In genomic region chr18:11689031-11689971, GRCh38 we compare ENCODE assay signal across 7 cellular contexts. TPM values are rescaled to one million over a fixed set of nuclear protein-coding genes. Genes with fewer than 3 reads are reported as not detected.
DNase-seq lines count a peak whose midpoint lies in the region; ATAC-seq and FAIRE-seq lines count a peak whose summit lies in the region.

TSS of gene GNAL (plus strand) at chr18:11689264. CDS start at chr18:11689564, 300 bp downstream.

- peak; percentile 49 for FAIRE-seq in GM18507 (lab: Jason Lieb, UNC)

- peak; percentile 74 for ATAC-seq in HG03175 (IDR thresholded peaks at IDR 0.05; ENCODE audit: unreplicated experiment)
- ATAC-seq in activated T-cell treated with anti-CD3 and anti-CD28 coated beads, Interleukin-2, amount 50 U/mL, for 72 hours (replicated peaks in 1 of 2), result peak; percentile 95

- no peak within 1 kb of the TSS for H3K27ac Mint-ChIP-seq in activated T-cell treated with anti-CD3 and anti-CD28 coated beads, Interleukin-2, amount 50 U/mL, for 72 hours

- H3K4me3 Mint-ChIP-seq in activated T-cell treated with anti-CD3 and anti-CD28 coated beads, Interleukin-2, amount 50 U/mL, for 72 hours, result peak within 1 kb of the TSS; percentile 73 to 76

- H3K27me3 Mint-ChIP-seq in activated T-cell treated with anti-CD3 and anti-CD28 coated beads, Interleukin-2, amount 50 U/mL, for 72 hours (ENCODE audit: low read depth), result peaks cover 46% of the 10 kb centered on the region

- H3K9me3 Mint-ChIP-seq in activated T-cell treated with anti-CD3 and anti-CD28 coated beads, Interleukin-2, amount 50 U/mL, for 72 hours, result peaks cover 0 to 2% of the 10 kb centered on the region in 2 donors

- peaks cover 2 to 4% of the 10 kb centered on the region in 2 donors for H3K36me3 Mint-ChIP-seq in activated T-cell treated with anti-CD3 and anti-CD28 coated beads, Interleukin-2, amount 50 U/mL, for 72 hours (ENCODE audit: insufficient read depth in 2 of 2)

- peaks cover 7% of the 10 kb centered on the region for H3K4me1 Mint-ChIP-seq in activated T-cell treated with anti-CD3 and anti-CD28 coated beads, Interleukin-2, amount 50 U/mL, for 72 hours (ENCODE audit: low read depth)

- DNase-seq in GM18507 (ENCODE audit: extremely low spot score, insufficient read length, low read depth) (peak; percentile 32), NCI-H774 (lab: John Stamatoyannopoulos, UW) (peak; percentile 77), fibroblast of peridontal ligament (ENCODE audit: extremely low read depth) (peak; percentile 78), myocyte (ENCODE audit: low read depth) (peak; percentile 73)
- DNase-seq in activated T-cell treated with anti-CD3 and anti-CD28 coated beads, Interleukin-2, amount 50 U/mL, for 72 hours, result peak; percentile 73 to 75
- peak; percentile 29 for DNase-seq in stimulated activated naive CD4-positive, alpha-beta T cell treated with Interleukin-2 at 50 U/mL for 16 hours (lab: John Stamatoyannopoulos, UW)

RNA-seq across cellular contexts. Expression of gene GNAL, which starts in this region (rescaled TPM):
- total RNA-seq in activated T-cell treated with anti-CD3 and anti-CD28 coated beads, Interleukin-2, amount 50 U/mL, for 72 hours, result 1 to 10 TPM in 1 of 2 donors, under 1 TPM in 1; 0.55 to 1.6 TPM
- total RNA-seq in myocyte, result 0.36 and 1.2 TPM in 2 replicates
- 0.58 TPM for polyA plus RNA-seq in myocyte (2012)

Comparison
In these comparisons a context has a peak if more than half of its experiments do, and no peak if none do; other contexts are left out.
1. Peak in every context shown above with its lines: DNase-seq and ATAC-seq.